Comparison of ENCODE assay signal across 16 cellular contexts in genomic region chr1:81670997-81671396, GRCh38.
DNase-seq lines count a peak whose midpoint lies in the region; ATAC-seq, FAIRE-seq and TF ChIP-seq lines count a peak whose summit lies in the region.
"Had no signal": no experiment of that assay in that cellular context is flagged by ENCODE, and none has a peak within 500 bp of the region (broad histone marks: within the 10 kb centered on the region; RNA-seq: fewer than 3 reads in every experiment).

No MANE protein-coding gene starts in this region.

- H2AFZ ChIP-seq in GM23248 (peak overlapping the region; percentile 83), astrocyte (ENCODE audit: low read depth, low read length) (peak overlapping the region; percentile 65), mesenchymal stem cell (ENCODE audit: low read depth, low read length) (no peak overlapping the region)

- H3K4me2 ChIP-seq in GM23248 (ENCODE audit: unreplicated experiment) = no peak overlapping the region
- no peak overlapping the region for H3K4me2 ChIP-seq in astrocyte (ENCODE audit: low read length)
- H3K4me2 ChIP-seq in mesenchymal stem cell (ENCODE audit: low read length, poor library complexity, severe bottlenecking) = no peak overlapping the region
- H3K4me2 ChIP-seq: KMS-11 had no signal

- H4K8ac ChIP-seq in mesenchymal stem cell (ENCODE audit: low read length) = peak overlapping the region; percentile 54

- no peaks in the 10 kb centered on the region for H3K36me3 Mint-ChIP-seq in astrocyte (ENCODE audit: low read depth, unreplicated experiment)
- H3K36me3 Mint-ChIP-seq in type B pancreatic cell = no peaks in the 10 kb centered on the region

- peak overlapping the region; percentile 78 for H4K91ac ChIP-seq in mesenchymal stem cell (ENCODE audit: low read length)

- TF ChIP-seq POLR2A in heart left ventricle (IDR thresholded peaks at IDR 0.05) = no peak

- no peak for TF ChIP-seq CTCF in astrocyte (IDR thresholded peaks at IDR 0.05; ENCODE audit: insufficient read depth, low read depth, low read length)
- no peak for TF ChIP-seq CTCF in heart left ventricle (IDR thresholded peaks at IDR 0.05)
- TF ChIP-seq CTCF in type B pancreatic cell (conservative IDR thresholded peaks at IDR 0.05) = no peak

- H3K4me3 ChIP-seq in GM23248 = no peak overlapping the region
- no peak overlapping the region for H3K4me3 ChIP-seq in astrocyte (ENCODE audit: insufficient read depth, low read depth, low read length)
- no peak overlapping the region for H3K4me3 ChIP-seq in heart left ventricle
- no peak overlapping the region for H3K4me3 ChIP-seq in mesenchymal stem cell (ENCODE audit: insufficient read depth in 1 of 2, low read depth in 1 of 2, low read length in 2 of 2)
- H3K4me3 ChIP-seq: SJCRH30 had no signal

- no peaks in the 10 kb centered on the region for H3K36me3 ChIP-seq in GM23248 (ENCODE audit: low read depth)
- H3K36me3 ChIP-seq in astrocyte (ENCODE audit: insufficient read depth, low read length) = no peaks in the 10 kb centered on the region
- no peaks in the 10 kb centered on the region for H3K36me3 ChIP-seq in heart left ventricle
- H3K36me3 ChIP-seq in mesenchymal stem cell (ENCODE audit: control insufficient read depth in 1 of 2, insufficient read depth in 2 of 2, low read depth in 1 of 2, low read length in 2 of 2) = no peaks in the 10 kb centered on the region
- H3K36me3 ChIP-seq: SJCRH30 had no signal

- H4K20me1 ChIP-seq in GM23248 (ENCODE audit: insufficient read depth) (no peaks in the 10 kb centered on the region), astrocyte (ENCODE audit: insufficient read depth, low read length) (no peaks in the 10 kb centered on the region)

- H2AK5ac ChIP-seq in mesenchymal stem cell (ENCODE audit: low read length, severe bottlenecking) = peak overlapping the region; percentile 17

- H3K27me3 ChIP-seq in GM23248 (replicated peaks; ENCODE audit: insufficient read depth) (no peaks in the 10 kb centered on the region), astrocyte (ENCODE audit: insufficient read depth, low read length) (no peaks in the 10 kb centered on the region), heart left ventricle (no peaks in the 10 kb centered on the region), mesenchymal stem cell (ENCODE audit: control insufficient read depth in 1 of 2, insufficient read depth in 1 of 2, low read length in 2 of 2) (no peaks in the 10 kb centered on the region)
- H3K27me3 ChIP-seq: SJCRH30 had no signal

- peak overlapping the region; percentile 44 to 83 for H3K18ac ChIP-seq in mesenchymal stem cell (ENCODE audit: low read depth in 1 of 2, low read length in 2 of 2)

- H3K14ac ChIP-seq in mesenchymal stem cell (ENCODE audit: low read length in 2 of 2) = no peak overlapping the region

- peak overlapping the region; percentile 27 for H2BK120ac ChIP-seq in mesenchymal stem cell (ENCODE audit: low read depth, low read length)

- no peaks in the 10 kb centered on the region for H3K79me1 ChIP-seq in mesenchymal stem cell (replicated peaks; ENCODE audit: low read length, poor library complexity, severe bottlenecking)

- no peak overlapping the region for H2BK5ac ChIP-seq in mesenchymal stem cell (ENCODE audit: low read depth, low read length, poor library complexity, severe bottlenecking)

- H3K9ac ChIP-seq in GM23248 = peak overlapping the region; percentile 70
- no peak overlapping the region for H3K9ac ChIP-seq in astrocyte (ENCODE audit: low read length)
- peak overlapping the region; percentile 76 for H3K9ac ChIP-seq in mesenchymal stem cell (ENCODE audit: low read length)
- H3K9ac ChIP-seq: KMS-11 had no signal

- H3K9me3 Mint-ChIP-seq in astrocyte (ENCODE audit: unreplicated experiment) = peaks cover 2% of the 10 kb centered on the region
- no peaks in the 10 kb centered on the region for H3K9me3 Mint-ChIP-seq in type B pancreatic cell

- no peak overlapping the region for H3K23ac ChIP-seq in mesenchymal stem cell (ENCODE audit: low read length in 2 of 2)

- in situ Hi-C loops in GM23248 (cut with MboI) = no loop called here

- intact Hi-C loops in heart left ventricle (cut with DNase I) = no loop called here

- no peaks in the 10 kb centered on the region for H3K79me2 ChIP-seq in GM23248 (ENCODE audit: insufficient read depth)
- H3K79me2 ChIP-seq in astrocyte (ENCODE audit: insufficient read depth, low read length) = no peaks in the 10 kb centered on the region

- no peaks in the 10 kb centered on the region for H3K9me2 ChIP-seq in GM23248 (ENCODE audit: insufficient read depth)

- H3K9me3 ChIP-seq in GM23248 (ENCODE audit: low read depth) = no peaks in the 10 kb centered on the region
- no peaks in the 10 kb centered on the region for H3K9me3 ChIP-seq in astrocyte (ENCODE audit: insufficient read depth, low read depth, low read length)
- H3K9me3 ChIP-seq in heart left ventricle = no peaks in the 10 kb centered on the region
- H3K9me3 ChIP-seq in mesenchymal stem cell (ENCODE audit: control insufficient read depth, low read length) = no peaks in the 10 kb centered on the region
- H3K9me3 ChIP-seq: Caco-2, SJCRH30 had no signal

- FAIRE-seq in astrocyte (lab: Jason Lieb, UNC) = no peak
- FAIRE-seq: HepG2 had no signal

- H2BK12ac ChIP-seq in mesenchymal stem cell (ENCODE audit: low read length in 2 of 2) = peak overlapping the region; percentile 7 to 93

- H3K27me3 Mint-ChIP-seq in astrocyte (ENCODE audit: low read depth, unreplicated experiment) = no peaks in the 10 kb centered on the region
- H3K27me3 Mint-ChIP-seq in type B pancreatic cell = no peaks in the 10 kb centered on the region

- H3F3A ChIP-seq in GM23248 (ENCODE audit: insufficient read depth) = no peaks in the 10 kb centered on the region; the same call in 1 of the 2 replicates

- H3K27ac ChIP-seq in GM23248 (peak overlapping the region; percentile 69), astrocyte (ENCODE audit: low read depth, low read length) (peak overlapping the region; percentile 46), heart left ventricle (no peak overlapping the region), mesenchymal stem cell (ENCODE audit: low read length, poor library complexity, severe bottlenecking) (no peak overlapping the region)
- H3K27ac ChIP-seq: KMS-11, SJCRH30 had no signal

- H3K4ac ChIP-seq in mesenchymal stem cell (ENCODE audit: low read depth in 1 of 2, low read length in 2 of 2) = peak overlapping the region in 1 of 2 experiments; percentile 53

- no peak overlapping the region for H3K27ac Mint-ChIP-seq in astrocyte (ENCODE audit: unreplicated experiment)
- no peak overlapping the region for H3K27ac Mint-ChIP-seq in type B pancreatic cell

- peaks cover 12% of the 10 kb centered on the region for H3K4me1 Mint-ChIP-seq in astrocyte (ENCODE audit: low read depth, unreplicated experiment)
- H3K4me1 Mint-ChIP-seq in type B pancreatic cell (ENCODE audit: unreplicated experiment) = peaks cover 10% of the 10 kb centered on the region

- WGBS in GM23248 (ENCODE audit: low coverage in 1 of 2, low lambda C conversion rate in 2 of 2, missing lambda C conversion rate in 2 of 2), 2 experiments = 52% methylated on average over 3 of the region's 3 CpGs
- whole genome bisulfite sequencing in heart left ventricle, 4 donors = 30 to 47% (median 39%) methylated on average over 3 of the region's 3 CpGs
- 100% methylated on average over 2 of the region's 3 CpGs for WGBS in mesenchymal stem cell

- peak; percentile 4 for DNase-seq in GM23248
- no peak for DNase-seq in astrocyte (ENCODE audit: low read depth)
- peak in 2 of 5 donors; percentile 15 to 26 for DNase-seq in heart left ventricle
- no peak for DNase-seq in mesenchymal stem cell
- DNase-seq in type B pancreatic cell (ENCODE audit: extremely low spot score, unreplicated experiment) = no peak
- DNase-seq in activated naive CD4-positive, alpha-beta T cell treated with Interleukin-2 at 50 U/mL for 16 hours = no peak
- no peak for DNase-seq in NK-92 (lab: John Stamatoyannopoulos, UW; ENCODE audit: unreplicated experiment)
- DNase-seq: Caco-2, NCI-H146, NCI-H2081 treated with DMSO at 0.1 percent for 48 hours, NCI-H526 treated with DMSO at 0.1 percent for 48 hours, OCI-M1 had no signal

- no peak overlapping the region for H2BK15ac ChIP-seq in mesenchymal stem cell (ENCODE audit: low read depth, poor library complexity, severe bottlenecking)

- ATAC-seq in heart left ventricle (peak; percentile 41 to 56 (median 46)), GM21528 (IDR thresholded peaks at IDR 0.05; ENCODE audit: low FRiP score, unreplicated experiment) (no peak)
- ATAC-seq: HepG2 had no signal

- peaks cover 29% of the 10 kb centered on the region for H3K4me1 ChIP-seq in GM23248 (ENCODE audit: insufficient read depth)
- H3K4me1 ChIP-seq in astrocyte (ENCODE audit: insufficient read depth, low read length) = no peaks in the 10 kb centered on the region
- H3K4me1 ChIP-seq in heart left ventricle = peaks cover 0 to 19% (median 11%) of the 10 kb centered on the region in 12 donors
- no peaks in the 10 kb centered on the region for H3K4me1 ChIP-seq in mesenchymal stem cell (ENCODE audit: control insufficient read depth, insufficient read depth, low read depth, low read length)
- H3K4me1 ChIP-seq: Caco-2, SJCRH30 had no signal

- no peak overlapping the region for H3K4me3 Mint-ChIP-seq in astrocyte (ENCODE audit: unreplicated experiment)
- no peak overlapping the region for H3K4me3 Mint-ChIP-seq in type B pancreatic cell

Comparison
In these comparisons a context has a peak if more than half of its experiments do, and no peak if none do; other contexts are left out.
1. H3K27ac ChIP-seq: peak in GM23248 (single experiment) and astrocyte (single experiment); none in heart left ventricle (0 of 12) and mesenchymal stem cell (single experiment).